Comparison of ENCODE assay signal across 25 cellular contexts in genomic region chr4:110058677-110059076, GRCh38.
DNase-seq lines count a peak whose midpoint lies in the region; ATAC-seq, FAIRE-seq and TF ChIP-seq lines count a peak whose summit lies in the region.
"Had no signal": no experiment of that assay in that cellular context is flagged by ENCODE, and none has a peak within 500 bp of the region (broad histone marks: within the 10 kb centered on the region; RNA-seq: fewer than 3 reads in every experiment).

No MANE protein-coding gene starts in this region.

- no peaks in the 10 kb centered on the region for H3K36me3 Mint-ChIP-seq in activated CD8-positive, alpha-beta T cell treated with anti-CD3 and anti-CD28 coated beads for 36 hours (ENCODE audit: low read depth)
- H3K36me3 Mint-ChIP-seq: activated naive CD4-positive, alpha-beta T cell treated with anti-CD3 and anti-CD28 coated beads, Interleukin-2, amount 50 U/mL, for 24 hours; memory B cell had no signal

- intact Hi-C loops in activated CD8-positive, alpha-beta T cell treated with anti-CD3 and anti-CD28 coated beads for 36 hours (cut with micrococcal nuclease): loop anchor here (5.0 kb wide), 2 partner anchors 34 to 149 kb away; no protein-coding TSS in a partner anchor
- intact Hi-C loops in esophagus squamous epithelium (cut with DNase I): loop anchor here (10.0 kb wide), 1 partner anchor 156 kb away; no protein-coding TSS in a partner anchor

- FAIRE-seq in A549 (lab: Jason Lieb, UNC): no peak
- FAIRE-seq: K562 had no signal

- CTCF ChIA-PET in A549 (lab: Yijun Ruan, JAX): interaction anchor here (0.8 to 2.2 kb wide), 3 partner anchors 8 to 59 kb away, joined by 3 to 6 read pairs (median 3); no protein-coding TSS in a partner anchor
- CTCF ChIA-PET in activated CD8-positive, alpha-beta T cell treated with anti-CD3 and anti-CD28 coated beads for 36 hours (lab: Charles Lee): interaction anchor here (1.0 to 8.3 kb wide), 3 partner anchors 8 to 152 kb away, joined by 3 to 51 read pairs (median 3); no protein-coding TSS in a partner anchor

- H3K36me3 ChIP-seq in esophagus squamous epithelium: no peaks in the 10 kb centered on the region
- H3K36me3 ChIP-seq: ascending aorta, tibial nerve had no signal

- H3K4me1 ChIP-seq in A549 (peaks cover 20% of the 10 kb centered on the region; the same call in 2 of the 3 replicates), esophagus squamous epithelium (peaks cover 0 to 48% (median 8%) of the 10 kb centered on the region in 3 donors)
- H3K4me1 ChIP-seq: ascending aorta had no signal

- peak overlapping the region in 1 of 2 experiments; percentile 48; a peak in 1 of 6 replicates for H3K27ac ChIP-seq in A549
- H3K27ac ChIP-seq in esophagus squamous epithelium: peak overlapping the region in 3 of 4 donors; percentile 44 to 71 (median 63)
- H3K27ac ChIP-seq: ascending aorta, tibial nerve had no signal

- H3K27me3 Mint-ChIP-seq in activated CD8-positive, alpha-beta T cell treated with anti-CD3 and anti-CD28 coated beads for 36 hours: no peaks in the 10 kb centered on the region
- H3K27me3 Mint-ChIP-seq: activated naive CD4-positive, alpha-beta T cell treated with anti-CD3 and anti-CD28 coated beads, Interleukin-2, amount 50 U/mL, for 24 hours; CD4-positive, alpha-beta T cell; memory B cell; stimulated activated naive CD8-positive, alpha-beta T cell treated with anti-CD3 and anti-CD28 coated beads, Interleukin-15, Interleukin-2, amounts not matched to agents 100 ng/mL and 50 ng/mL, for 24 hours had no signal

- H3K4me3 ChIP-seq in A549: no peak overlapping the region
- no peak overlapping the region for H3K4me3 ChIP-seq in esophagus squamous epithelium
- H3K4me3 ChIP-seq: ascending aorta, K562, tibial nerve had no signal

- TF ChIP-seq CTCF in A549 (IDR thresholded peaks at IDR 0.05) (no peak), esophagus squamous epithelium (IDR thresholded peaks at IDR 0.05) (no peak)
- no peak for TF ChIP-seq CTCF in activated CD8-positive, alpha-beta T cell treated with anti-CD3 and anti-CD28 coated beads for 36 hours (IDR thresholded peaks at IDR 0.05)

- TF ChIP-seq RAD21 in A549 (conservative IDR thresholded peaks at IDR 0.05 in 1 of 2, IDR thresholded peaks at IDR 0.05 in 1 of 2): no peak

- no peak for ATAC-seq in A549
- peak; percentile 20 for ATAC-seq in activated CD8-positive, alpha-beta T cell treated with anti-CD3 and anti-CD28 coated beads for 36 hours
- ATAC-seq in GM21390 (IDR thresholded peaks at IDR 0.05; ENCODE audit: unreplicated experiment): no peak
- ATAC-seq in GM21717 (IDR thresholded peaks at IDR 0.05; ENCODE audit: unreplicated experiment): no peak
- no peak for ATAC-seq in GM19023 (IDR thresholded peaks at IDR 0.05; ENCODE audit: unreplicated experiment)
- ATAC-seq: K562 had no signal

- no peaks in the 10 kb centered on the region for H3K9me3 ChIP-seq in A549
- no peaks in the 10 kb centered on the region for H3K9me3 ChIP-seq in esophagus squamous epithelium
- H3K9me3 ChIP-seq: ascending aorta, tibial nerve had no signal

- TF ChIP-seq POLR2A in A549 (IDR thresholded peaks at IDR 0.05; ENCODE audit: low read length) (no peak), esophagus squamous epithelium (IDR thresholded peaks at IDR 0.05) (no peak)

- H3K27ac Mint-ChIP-seq in activated CD8-positive, alpha-beta T cell treated with anti-CD3 and anti-CD28 coated beads for 36 hours: peak overlapping the region; percentile 81
- H3K27ac Mint-ChIP-seq: activated naive CD4-positive, alpha-beta T cell treated with anti-CD3 and anti-CD28 coated beads, Interleukin-2, amount 50 U/mL, for 24 hours; memory B cell had no signal

- H3K9me3 Mint-ChIP-seq in activated CD8-positive, alpha-beta T cell treated with anti-CD3 and anti-CD28 coated beads for 36 hours: no peaks in the 10 kb centered on the region
- H3K9me3 Mint-ChIP-seq: activated naive CD4-positive, alpha-beta T cell treated with anti-CD3 and anti-CD28 coated beads, Interleukin-2, amount 50 U/mL, for 24 hours; CD4-positive, alpha-beta T cell; memory B cell; stimulated activated naive CD8-positive, alpha-beta T cell treated with anti-CD3 and anti-CD28 coated beads, Interleukin-15, Interleukin-2, amounts not matched to agents 100 ng/mL and 50 ng/mL, for 24 hours had no signal

- POLR2A ChIA-PET in A549 (lab: Yijun Ruan, JAX): no interaction called here
- POLR2A ChIA-PET in activated CD8-positive, alpha-beta T cell treated with anti-CD3 and anti-CD28 coated beads for 36 hours (lab: Charles Lee): interaction anchor here (1.0 to 1.6 kb wide), 2 partner anchors 138 to 140 kb away, joined by 3 to 6 read pairs; partner anchors contain the start of gene ELOVL6

- peak overlapping the region; percentile 17; the same call in 1 of the 3 replicates for H3K4me2 ChIP-seq in A549

- peaks cover 37% of the 10 kb centered on the region for H3K4me1 Mint-ChIP-seq in activated CD8-positive, alpha-beta T cell treated with anti-CD3 and anti-CD28 coated beads for 36 hours (ENCODE audit: low read depth)

- H3K4me3 Mint-ChIP-seq in activated CD8-positive, alpha-beta T cell treated with anti-CD3 and anti-CD28 coated beads for 36 hours: no peak overlapping the region
- H3K4me3 Mint-ChIP-seq: memory B cell had no signal

- DNase-seq in A549 (ENCODE audit: low read depth in 1 of 2, low spot score in 1 of 2) (no peak), DMS53 (lab: John Stamatoyannopoulos, UW) (peak; percentile 50), esophagus squamous epithelium (lab: John Stamatoyannopoulos, UW) (no peak), NCI-H2227 (lab: John Stamatoyannopoulos, UW; ENCODE audit: unreplicated experiment) (no peak)
- no peak for DNase-seq in activated CD8-positive, alpha-beta T cell treated with anti-CD3 and anti-CD28 coated beads for 36 hours
- DNase-seq: activated CD4-positive, alpha-beta T cell treated with anti-CD3 and anti-CD28 coated beads for 4 hours; CD4-positive, alpha-beta T cell; DMS153; MV-4-11; NCI-H1930; NCI-H345; NCI-H82; OCI-M1; retina; SHP77 treated with DMSO at 0.1 percent for 48 hours; stimulated activated CD4-positive, alpha-beta T cell treated with anti-CD3 and anti-CD28 coated beads, Interleukin-2, amount 100 ng/mL, for 48 hours had no signal

- WGBS in A549 (ENCODE audit: missing lambda C conversion rate): 80% methylated on average over 1 of the region's 1 CpG
- 77 to 92% methylated on average over 1 of the region's 1 CpG for WGBS in esophagus squamous epithelium, 2 donors

- TF ChIP-seq EP300 in A549 (IDR thresholded peaks at IDR 0.05): no peak

- no peaks in the 10 kb centered on the region for H3K27me3 ChIP-seq in esophagus squamous epithelium
- H3K27me3 ChIP-seq: ascending aorta, tibial nerve had no signal

TF ChIP-seq in A549, 52 proteins besides CTCF, POLR2A, EP300 and RAD21:
- TF ChIP-seq JUN (IDR thresholded peaks at IDR 0.05): no peak
- no peak for TF ChIP-seq ZNF302 (CRISPR knock-in tag; IDR thresholded peaks at IDR 0.05)
- no peak for TF ChIP-seq CBX8 (IDR thresholded peaks at IDR 0.05)
- no peak for TF ChIP-seq SREBF2 (IDR thresholded peaks at IDR 0.05)
